Comparison of ENCODE assay signal across 9 cellular contexts in genomic region chr4:72295966-72296557, GRCh38.
A peak's percentile ranks its signal among the peaks of the same experiment; 100 is the strongest.
DNase-seq lines count a peak whose midpoint lies in the region; FAIRE-seq and TF ChIP-seq lines count a peak whose summit lies in the region.
"Had no signal": no experiment of that assay in that cellular context is flagged by ENCODE, and none has a peak within 500 bp of the region (broad histone marks: within the 10 kb centered on the region; RNA-seq: fewer than 3 reads in every experiment).

No MANE protein-coding gene starts in this region.

- H3K9me3 Mint-ChIP-seq in brain: peaks cover 0 to 2% (median 0%) of the 10 kb centered on the region in 5 experiments

- H3K27me3 ChIP-seq in H7 (ENCODE audit: control insufficient read depth, insufficient read depth, low read length) (no peaks in the 10 kb centered on the region), keratinocyte (ENCODE audit: control insufficient read depth, extremely low read depth, insufficient read depth, low read length) (no peaks in the 10 kb centered on the region), vagina (no peaks in the 10 kb centered on the region)

- peak; percentile 75 for FAIRE-seq in keratinocyte (lab: Jason Lieb, UNC)

- no peak overlapping the region for H3K9ac ChIP-seq in keratinocyte (ENCODE audit: control insufficient read depth, extremely low read depth, insufficient read depth, low read length)

- no peaks in the 10 kb centered on the region for H3K9me3 ChIP-seq in keratinocyte (ENCODE audit: control insufficient read depth, low read depth, low read length)
- H3K9me3 ChIP-seq in vagina: no peaks in the 10 kb centered on the region

- peaks cover 4% of the 10 kb centered on the region for H3K27me3 Mint-ChIP-seq in brain

- no peak overlapping the region for H3K27ac ChIP-seq in keratinocyte (ENCODE audit: control insufficient read depth, insufficient read depth, low read length)
- no peak overlapping the region for H3K27ac ChIP-seq in vagina

- peaks cover 5% of the 10 kb centered on the region for H3K4me1 Mint-ChIP-seq in brain

- H4K20me1 ChIP-seq in keratinocyte (ENCODE audit: control insufficient read depth, extremely low read depth, insufficient read depth, low read length): no peaks in the 10 kb centered on the region

- H2AFZ ChIP-seq in keratinocyte (ENCODE audit: control insufficient read depth, low read length): no peak overlapping the region

- H3K4me3 ChIP-seq in H7 (ENCODE audit: insufficient read depth, low read depth, low read length): no peak overlapping the region
- H3K4me3 ChIP-seq in keratinocyte (ENCODE audit: control insufficient read depth in 2 of 3, extremely low read depth in 1 of 3, insufficient read depth in 2 of 3, low read depth in 1 of 3, low read length in 3 of 3): no peak overlapping the region
- no peak overlapping the region for H3K4me3 ChIP-seq in vagina

- no peaks in the 10 kb centered on the region for H3K9me1 ChIP-seq in keratinocyte (ENCODE audit: control insufficient read depth, extremely low read depth, insufficient read depth, low read length)

- no peaks in the 10 kb centered on the region for H3K4me1 ChIP-seq in keratinocyte (ENCODE audit: control insufficient read depth, extremely low read depth, insufficient read depth, low read length)
- H3K4me1 ChIP-seq in vagina: no peaks in the 10 kb centered on the region

- no peaks in the 10 kb centered on the region for H3K36me3 Mint-ChIP-seq in brain
- H3K36me3 Mint-ChIP-seq: CD4-positive, CD25-positive, alpha-beta regulatory T cell had no signal

- H3K4me2 ChIP-seq in keratinocyte (ENCODE audit: control insufficient read depth, extremely low read depth, insufficient read depth, low read depth, low read length): no peak overlapping the region

- H3K27ac Mint-ChIP-seq in brain: peak overlapping the region; percentile 3 to 76 (median 72)
- H3K27ac Mint-ChIP-seq: CD4-positive, CD25-positive, alpha-beta regulatory T cell had no signal

- DNase-seq in NCI-H1417 (lab: John Stamatoyannopoulos, UW) (peak; percentile 2 to 55 (median 47)), NCI-H1417 treated with DMSO at 0.1 percent for 48 hours (lab: John Stamatoyannopoulos, UW) (no peak), H7 (peak; percentile 16), NCI-H1694 treated with DMSO at 0.1 percent for 48 hours (lab: John Stamatoyannopoulos, UW) (peak; percentile 33), keratinocyte (ENCODE audit: low read depth, low spot score) (no peak), vagina (ENCODE audit: extremely low spot score in 2 of 2) (no peak), occipital lobe (lab: John Stamatoyannopoulos, UW) (no peak)

- H3K36me3 ChIP-seq in H7 (replicated peaks; ENCODE audit: control insufficient read depth, insufficient read depth, low read length) (no peaks in the 10 kb centered on the region), keratinocyte (ENCODE audit: control insufficient read depth in 2 of 2, extremely low read depth in 1 of 2, insufficient read depth in 2 of 2, low read length in 2 of 2) (no peaks in the 10 kb centered on the region), vagina (no peaks in the 10 kb centered on the region)

- no peaks in the 10 kb centered on the region for H3K79me2 ChIP-seq in keratinocyte (ENCODE audit: control insufficient read depth, insufficient read depth, low read length)

- TF ChIP-seq POLR2A in vagina (IDR thresholded peaks at IDR 0.05): no peak

- peak; percentile 82 to 86 for TF ChIP-seq CTCF in brain (conservative IDR thresholded peaks at IDR 0.05)
- TF ChIP-seq CTCF in keratinocyte (optimal IDR thresholded peaks at IDR 0.05 in 1 of 3, IDR thresholded peaks at IDR 0.05 in 1 of 3, conservative IDR thresholded peaks at IDR 0.05 in 1 of 3; ENCODE audit: extremely low read depth in 1 of 3, insufficient read depth in 2 of 3, low read length in 3 of 3): peak in 2 of 3 experiments; percentile 49 to 54
- peak; percentile 16 to 33 (median 26) for TF ChIP-seq CTCF in vagina (IDR thresholded peaks at IDR 0.05)

- intact Hi-C loops in vagina (cut with DNase I): no loop called here

- dilution Hi-C loops in keratinocyte (cut with MboI; ENCODE audit: extremely low pct_ligation_motif_present, low sequenced_read_pairs): no loop called here

- H3K4me3 Mint-ChIP-seq in brain: no peak overlapping the region
- H3K4me3 Mint-ChIP-seq: CD4-positive, CD25-positive, alpha-beta regulatory T cell had no signal

Comparison
In these comparisons a context has a peak if more than half of its experiments do, and no peak if none do; other contexts are left out.
1. DNase-seq: peak in NCI-H1417 (3 of 3), H7 (single experiment) and NCI-H1694 treated with DMSO at 0.1 percent for 48 hours (single experiment); none in NCI-H1417 treated with DMSO at 0.1 percent for 48 hours (single experiment), keratinocyte (single experiment), vagina (0 of 2) and occipital lobe (single experiment).
2. CTCF ChIP-seq: peak in every context shown above with its lines; median percentile 84 in brain; 52 in keratinocyte; 26 in vagina.